11 cellular contexts compared by ENCODE assay signal in genomic region chr2:69482471-69482870, GRCh38. TPM values are rescaled to one million over a fixed set of nuclear protein-coding genes. Genes with fewer than 3 reads are reported as not detected.
DNase-seq lines count a peak whose midpoint lies in the region; ATAC-seq and TF ChIP-seq lines count a peak whose summit lies in the region.
"Had no signal": no experiment of that assay in that cellular context is flagged by ENCODE, and none has a peak within 500 bp of the region (broad histone marks: within the 10 kb centered on the region; RNA-seq: fewer than 3 reads in every experiment).

No MANE protein-coding gene starts in this region.

- peaks cover 40% of the 10 kb centered on the region for H3K4me1 ChIP-seq in BLaER1

- H3K36me3 ChIP-seq in BLaER1 (peaks cover 40% of the 10 kb centered on the region), GM06990 (ENCODE audit: control insufficient read depth, insufficient read depth, low read length) (no peaks in the 10 kb centered on the region)
- H3K36me3 ChIP-seq: WERI-Rb-1 had no signal

- no peak overlapping the region for H3K27ac ChIP-seq in BLaER1
- H3K27ac ChIP-seq: WERI-Rb-1 had no signal

- H3K27me3 ChIP-seq in BLaER1 = no peaks in the 10 kb centered on the region
- no peaks in the 10 kb centered on the region for H3K27me3 ChIP-seq in GM06990 (replicated peaks; ENCODE audit: control insufficient read depth, insufficient read depth, low read length)

- ATAC-seq in HG03095 (IDR thresholded peaks at IDR 0.05; ENCODE audit: unreplicated experiment) (no peak), GM18519 (IDR thresholded peaks at IDR 0.05; ENCODE audit: low FRiP score, unreplicated experiment) (no peak), Right ventricle myocardium inferior (no peak), HG02798 (IDR thresholded peaks at IDR 0.05; ENCODE audit: poor library complexity, unreplicated experiment) (no peak)
- ATAC-seq: SK-N-SH treated with all-trans-retinoic acid at 6 μM for 48 hours had no signal

- TF ChIP-seq CTCF in GM06990 (IDR thresholded peaks at IDR 0.05; ENCODE audit: insufficient read depth, low read length, poor library complexity, severe bottlenecking) = no peak

- no peaks in the 10 kb centered on the region for H4K20me1 ChIP-seq in BLaER1

- no peaks in the 10 kb centered on the region for H3K9me3 ChIP-seq in BLaER1

- H3K9ac ChIP-seq in BLaER1 = no peak overlapping the region

- DNase-seq in GM06990 (ENCODE audit: extremely low read depth, insufficient read length) (peak; percentile 15), NCI-H2171 (lab: John Stamatoyannopoulos, UW) (peak; percentile 16), glomerular visceral epithelial cell (ENCODE audit: extremely low spot score) (peak; percentile 20), Right ventricle myocardium inferior (ENCODE audit: missing footprints) (no peak)
- DNase-seq: stimulated activated CD4-positive, alpha-beta T cell treated with anti-CD3 and anti-CD28 coated beads, Interleukin-2, amount 100 ng/mL, for 48 hours; WERI-Rb-1 had no signal

- H3K4me3 ChIP-seq in BLaER1 (no peak overlapping the region), GM06990 (replicated peaks; ENCODE audit: low read depth, low read length) (no peak overlapping the region)

- intact Hi-C loops in Right ventricle myocardium inferior (cut with DNase I) = no loop called here

- H3K4me2 ChIP-seq in BLaER1 = peak overlapping the region; percentile 43; the same call in 1 of the 2 replicates

RNA-seq across cellular contexts. Expression of gene NFU1, which starts 45.2 kb away (rescaled TPM):
- 122 TPM for total RNA-seq in Right ventricle myocardium inferior
